Comparison of ENCODE assay signal across 4 cellular contexts in the genomic region with DNA sequence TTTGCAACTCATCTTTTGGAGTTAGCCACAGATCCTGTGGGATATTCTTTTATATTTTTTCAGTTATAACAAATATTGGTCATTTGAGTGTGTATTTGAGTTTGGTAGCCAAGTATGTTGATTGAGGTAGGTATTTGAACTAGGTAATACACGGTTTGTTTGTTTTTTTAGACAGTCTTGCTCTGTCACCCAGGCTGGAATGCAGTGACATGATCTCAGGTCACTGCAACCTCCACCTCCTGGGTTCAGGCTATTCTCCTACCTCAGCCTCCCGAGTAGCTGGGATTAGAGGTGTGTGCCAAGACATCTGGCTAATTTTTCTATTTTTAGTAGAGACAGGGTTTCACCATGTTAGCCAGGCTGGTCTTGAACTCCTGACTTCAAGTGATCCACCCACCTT. TPM values are rescaled to one million over a fixed set of nuclear protein-coding genes. Genes with fewer than 3 reads are reported as not detected.
"Had no signal": no experiment of that assay in that cellular context is flagged by ENCODE, and none has a peak within 500 bp of the region (broad histone marks: within the 10 kb centered on the region; RNA-seq: fewer than 3 reads in every experiment).

No MANE protein-coding gene starts in this region.

RNA-seq across cellular contexts. Expression of a gene that starts 37.0 kb away (rescaled TPM):
- total RNA-seq: subcutaneous adipose tissue, suprapubic skin, upper lobe of right lung, urinary bladder had no signal
